1 cellular context compared by ENCODE assay signal in the genomic region with DNA sequence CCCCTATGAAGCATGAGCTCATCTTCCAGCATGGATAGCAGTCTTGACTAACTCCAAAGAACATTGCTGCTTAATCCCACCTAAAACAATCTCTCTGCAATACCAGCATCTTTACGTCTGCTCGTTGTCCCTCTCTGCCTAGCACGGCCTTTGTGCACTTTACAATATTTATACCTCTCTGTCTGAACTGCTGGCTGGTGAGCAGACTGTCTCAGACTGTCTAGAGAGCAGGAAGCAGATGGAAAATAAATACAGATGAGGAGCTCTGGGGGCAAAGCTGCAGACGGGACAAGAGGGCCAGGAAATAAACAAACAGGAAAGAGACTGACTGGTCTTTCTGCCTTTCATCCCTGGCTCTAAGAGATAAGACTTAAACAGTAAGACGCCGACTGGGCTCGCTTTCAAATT.
TF ChIP-seq lines count a peak whose summit lies in the region.

No MANE protein-coding gene starts in this region.

TF ChIP-seq in H1, 55 proteins besides CTCF, POLR2A, EP300 and RAD21 (continued from another document):
- TF ChIP-seq JUND (IDR thresholded peaks at IDR 0.05; ENCODE audit: low read length) = no peak
- TF ChIP-seq EGR1 (IDR thresholded peaks at IDR 0.05; ENCODE audit: borderline replicate concordance, low read depth, low read length) = no peak
- TF ChIP-seq TBP (IDR thresholded peaks at IDR 0.05; ENCODE audit: low read depth, low read length) = no peak
- TF ChIP-seq FOSL1 (IDR thresholded peaks at IDR 0.05; ENCODE audit: insufficient read depth, low read depth, low read length) = no peak
- TF ChIP-seq, protein P1, sequence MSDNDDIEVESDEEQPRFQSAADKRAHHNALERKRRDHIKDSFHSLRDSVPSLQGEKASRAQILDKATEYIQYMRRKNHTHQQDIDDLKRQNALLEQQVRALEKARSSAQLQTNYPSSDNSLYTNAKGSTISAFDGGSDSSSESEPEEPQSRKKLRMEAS (IDR thresholded peaks at IDR 0.05) = no peak
TF ChIP-seq in H1: peak in this region for 0.
